In genomic region chr19:35746556-35746955, GRCh38 we compare ENCODE assay signal across 1 cellular context.
TF ChIP-seq lines count a peak whose summit lies in the region.

No MANE protein-coding gene starts in this region.

TF ChIP-seq in H1, 55 proteins besides CTCF, POLR2A, EP300 and RAD21:
- TF ChIP-seq HDAC2 (IDR thresholded peaks at IDR 0.05; ENCODE audit: borderline replicate concordance in 1 of 2, low read depth in 2 of 2, low read length in 2 of 2) (no peak), SRF (IDR thresholded peaks at IDR 0.05; ENCODE audit: low read depth, low read length) (no peak), SP4 (IDR thresholded peaks at IDR 0.05; ENCODE audit: low read length) (no peak), SIRT6 (IDR thresholded peaks at IDR 0.05; ENCODE audit: low read length) (no peak), TAF7 (optimal IDR thresholded peaks at IDR 0.05; ENCODE audit: borderline replicate concordance, low read depth, low read length) (no peak), CTBP2 (IDR thresholded peaks at IDR 0.05; ENCODE audit: borderline replicate concordance, insufficient read depth, insufficient read length, low read length) (no peak), SP1 (IDR thresholded peaks at IDR 0.05; ENCODE audit: low read depth, low read length) (no peak), RXRA (IDR thresholded peaks at IDR 0.05; ENCODE audit: insufficient read depth, low read depth, low read length) (no peak), TEAD4 (IDR thresholded peaks at IDR 0.05; ENCODE audit: low read depth, low read length) (no peak), SAP30 (IDR thresholded peaks at IDR 0.05; ENCODE audit: insufficient read depth, insufficient replicate concordance, low read length) (no peak), POLR2AphosphoS5 (IDR thresholded peaks at IDR 0.05; ENCODE audit: low read depth, low read length) (no peak)
TF ChIP-seq in H1: peak in this region for 0.
